Comparison of ENCODE assay signal across 26 cellular contexts in genomic region chr2:209648714-209649113, GRCh38.
A peak's percentile ranks its signal among the peaks of the same experiment; 100 is the strongest.
DNase-seq lines count a peak whose midpoint lies in the region; ATAC-seq, FAIRE-seq and TF ChIP-seq lines count a peak whose summit lies in the region.
"Had no signal": no experiment of that assay in that cellular context is flagged by ENCODE, and none has a peak within 500 bp of the region (broad histone marks: within the 10 kb centered on the region; RNA-seq: fewer than 3 reads in every experiment).

No MANE protein-coding gene starts in this region.

- CTCF ChIA-PET in CD4-positive, alpha-beta T cell (lab: Charles Lee) = no interaction called here

- peaks cover 3% of the 10 kb centered on the region for H3K9me3 Mint-ChIP-seq in CD4-positive, alpha-beta T cell
- H3K9me3 Mint-ChIP-seq: mesothelial cell of epicardium had no signal

- ATAC-seq in CD4-positive, alpha-beta T cell (ENCODE audit: poor library complexity) = no peak
- ATAC-seq: esophagus mucosa, GM12878, upper lobe of right lung had no signal

- TF ChIP-seq POLR2A in H54 (IDR thresholded peaks at IDR 0.05; ENCODE audit: low read depth, low read length) = no peak
- no peak for TF ChIP-seq POLR2A in Peyer's patch (IDR thresholded peaks at IDR 0.05)

- no peak overlapping the region for H3K27ac Mint-ChIP-seq in CD4-positive, alpha-beta T cell
- H3K27ac Mint-ChIP-seq: mesothelial cell of epicardium had no signal

- H3K36me3 ChIP-seq in ACC112 (ENCODE audit: insufficient read depth, low read length) (peaks cover 7% of the 10 kb centered on the region; the same call in 1 of the 2 replicates), adipocyte (ENCODE audit: control insufficient read depth, insufficient read depth, low read length, severe bottlenecking) (peaks cover under 1% of the 10 kb centered on the region), osteoblast (ENCODE audit: insufficient read depth, low read length) (no peaks in the 10 kb centered on the region), Peyer's patch (no peaks in the 10 kb centered on the region)
- H3K36me3 ChIP-seq: breast epithelium, neutrophil, upper lobe of right lung had no signal

- H3K4me1 ChIP-seq in ACC112 (ENCODE audit: control insufficient read depth, insufficient read depth, low read length, unreplicated experiment) = peaks cover 7% of the 10 kb centered on the region
- H3K4me1 ChIP-seq in adipocyte (ENCODE audit: control insufficient read depth, insufficient read depth, low read length) = peaks cover 4% of the 10 kb centered on the region
- peaks cover 2% of the 10 kb centered on the region for H3K4me1 ChIP-seq in osteoblast (ENCODE audit: insufficient read depth, low read length)
- no peaks in the 10 kb centered on the region for H3K4me1 ChIP-seq in Peyer's patch
- H3K4me1 ChIP-seq: breast epithelium, upper lobe of right lung had no signal

- no peak overlapping the region for H3K4me2 ChIP-seq in osteoblast (ENCODE audit: insufficient read depth, low read length)

- H3K9me3 ChIP-seq in adipocyte (ENCODE audit: control insufficient read depth, low read length) = no peaks in the 10 kb centered on the region
- H3K9me3 ChIP-seq in CD4-positive, alpha-beta T cell (ENCODE audit: control insufficient read depth, low read length) = no peaks in the 10 kb centered on the region
- no peaks in the 10 kb centered on the region for H3K9me3 ChIP-seq in osteoblast (ENCODE audit: low read depth, low read length)
- H3K9me3 ChIP-seq in Peyer's patch = no peaks in the 10 kb centered on the region
- H3K9me3 ChIP-seq: breast epithelium, neutrophil, upper lobe of right lung had no signal

- no peak overlapping the region for H2AFZ ChIP-seq in ACC112 (ENCODE audit: low read length, unreplicated experiment)
- H2AFZ ChIP-seq in osteoblast (ENCODE audit: low read length) = no peak overlapping the region

- POLR2A ChIA-PET in CD4-positive, alpha-beta T cell (lab: Charles Lee) = no interaction called here

- H3K36me3 Mint-ChIP-seq in CD4-positive, alpha-beta T cell (ENCODE audit: low read depth) = no peaks in the 10 kb centered on the region
- H3K36me3 Mint-ChIP-seq: mesothelial cell of epicardium had no signal

- intact Hi-C loops in CD4-positive, alpha-beta T cell (cut with DNase I, micrococcal nuclease) = no loop called here

- no peaks in the 10 kb centered on the region for H3K79me2 ChIP-seq in ACC112 (ENCODE audit: control insufficient read depth, insufficient read depth, low read length, unreplicated experiment)
- H3K79me2 ChIP-seq in osteoblast (ENCODE audit: insufficient read depth, low read length) = no peaks in the 10 kb centered on the region

- no peaks in the 10 kb centered on the region for H4K20me1 ChIP-seq in osteoblast (ENCODE audit: insufficient read depth, low read length)

- no peak overlapping the region for H3K9ac ChIP-seq in adipocyte (ENCODE audit: low read length)

- no peak for TF ChIP-seq CTCF in fibroblast of villous mesenchyme (IDR thresholded peaks at IDR 0.05; ENCODE audit: insufficient read depth, low read depth, low read length)
- no peak for TF ChIP-seq CTCF in CD4-positive, alpha-beta T cell (IDR thresholded peaks at IDR 0.05)
- TF ChIP-seq CTCF in osteoblast (IDR thresholded peaks at IDR 0.05; ENCODE audit: extremely low read depth, low read depth, low read length) = no peak
- TF ChIP-seq CTCF in Peyer's patch (IDR thresholded peaks at IDR 0.05) = no peak

- no peaks in the 10 kb centered on the region for H3K4me1 Mint-ChIP-seq in CD4-positive, alpha-beta T cell (ENCODE audit: low read depth)

- DNase-seq in H54 (ENCODE audit: insufficient read length, low spot score) = peak; percentile 6
- peak; percentile 71 for DNase-seq in adipocyte (ENCODE audit: low read depth)
- DNase-seq in fibroblast of villous mesenchyme (ENCODE audit: low read depth) = peak; percentile 23
- DNase-seq in iPS-NIHi7 (ENCODE audit: extremely low spot score) = no peak
- no peak for DNase-seq in CD4-positive, alpha-beta T cell
- DNase-seq in osteoblast (ENCODE audit: insufficient read length, low spot score, missing footprints) = no peak
- no peak for DNase-seq in Peyer's patch
- DNase-seq: activated CD4-positive, alpha-beta T cell treated with anti-CD3 and anti-CD28 coated beads, Interleukin-2, amount 50 U/mL, for 4 hours; activated naive CD4-positive, alpha-beta T cell treated with anti-CD3 and anti-CD28 coated beads, Interleukin-2, amount 50 U/mL, for 16 hours; dorsolateral prefrontal cortex; hypothalamus; KG1; left cardiac atrium; NCI-H1105 treated with DMSO at 0.1 percent for 48 hours; NCI-H2107; NCI-H526 treated with DMSO at 0.1 percent for 48 hours; OCI-M1; stimulated activated naive CD4-positive, alpha-beta T cell treated with Interleukin-2 at 50 U/mL for 16 hours; upper lobe of right lung had no signal

- H3K27ac ChIP-seq in ACC112 (ENCODE audit: low read depth, low read length) (peak overlapping the region; percentile 29; the same call in 1 of the 2 replicates), osteoblast (ENCODE audit: low read depth, low read length) (no peak overlapping the region), Peyer's patch (no peak overlapping the region)
- H3K27ac ChIP-seq in CD4-positive, alpha-beta T cell (ENCODE audit: low read depth, low read length) = no peak overlapping the region
- H3K27ac ChIP-seq: breast epithelium, dorsolateral prefrontal cortex, neutrophil, upper lobe of right lung had no signal

- H3K4me3 ChIP-seq in ACC112 (ENCODE audit: low read depth, low read length) (no peak overlapping the region), adipocyte (ENCODE audit: low read length) (no peak overlapping the region), fibroblast of villous mesenchyme (ENCODE audit: low read depth, low read length) (no peak overlapping the region), osteoblast (ENCODE audit: insufficient read depth, low read length) (no peak overlapping the region), Peyer's patch (no peak overlapping the region)
- H3K4me3 ChIP-seq: breast epithelium, dorsolateral prefrontal cortex, GM12878, upper lobe of right lung had no signal

- H3K4me3 Mint-ChIP-seq in CD4-positive, alpha-beta T cell = no peak overlapping the region
- H3K4me3 Mint-ChIP-seq: mesothelial cell of epicardium had no signal

- H3K27me3 Mint-ChIP-seq in CD4-positive, alpha-beta T cell = no peaks in the 10 kb centered on the region

- FAIRE-seq in H54 (lab: Jason Lieb, UNC) = no peak
- FAIRE-seq: A204.1, GM12878 had no signal

- H3K27me3 ChIP-seq in ACC112 (ENCODE audit: insufficient read depth, low read length) = no peaks in the 10 kb centered on the region
- H3K27me3 ChIP-seq in adipocyte (replicated peaks; ENCODE audit: control insufficient read depth, insufficient read depth, low read length) = no peaks in the 10 kb centered on the region
- no peaks in the 10 kb centered on the region for H3K27me3 ChIP-seq in CD4-positive, alpha-beta T cell (ENCODE audit: control insufficient read depth, insufficient read depth, low read length)
- no peaks in the 10 kb centered on the region for H3K27me3 ChIP-seq in osteoblast (ENCODE audit: insufficient read depth, low read length)
- H3K27me3 ChIP-seq in Peyer's patch = no peaks in the 10 kb centered on the region
- H3K27me3 ChIP-seq: breast epithelium, dorsolateral prefrontal cortex, neutrophil, upper lobe of right lung had no signal

Comparison
In these comparisons a context has a peak if more than half of its experiments do, and no peak if none do; other contexts are left out.
1. DNase-seq: peak in H54 (single experiment), adipocyte (single experiment) and fibroblast of villous mesenchyme (single experiment); none in iPS-NIHi7 (single experiment), CD4-positive, alpha-beta T cell (0 of 10), osteoblast (single experiment) and Peyer's patch (0 of 3).